Comparison of ENCODE assay signal across 1 cellular context in genomic region chr16:89736554-89736953, GRCh38.
TF ChIP-seq lines count a peak whose summit lies in the region.

No MANE protein-coding gene starts in this region.

TF ChIP-seq in K562, 482 proteins besides CTCF, POLR2A, EP300 and RAD21:
- TF ChIP-seq OTX1 (CRISPR knock-in tag; IDR thresholded peaks at IDR 0.05), result no peak
- peak; percentile 79 for TF ChIP-seq ZNF121 (CRISPR knock-in tag; conservative IDR thresholded peaks at IDR 0.05)
- TF ChIP-seq MTF1 (CRISPR knock-in tag; IDR thresholded peaks at IDR 0.05; ENCODE audit: borderline replicate concordance), result no peak
